ENCODE assay signal across 8 cellular contexts in the genomic region with DNA sequence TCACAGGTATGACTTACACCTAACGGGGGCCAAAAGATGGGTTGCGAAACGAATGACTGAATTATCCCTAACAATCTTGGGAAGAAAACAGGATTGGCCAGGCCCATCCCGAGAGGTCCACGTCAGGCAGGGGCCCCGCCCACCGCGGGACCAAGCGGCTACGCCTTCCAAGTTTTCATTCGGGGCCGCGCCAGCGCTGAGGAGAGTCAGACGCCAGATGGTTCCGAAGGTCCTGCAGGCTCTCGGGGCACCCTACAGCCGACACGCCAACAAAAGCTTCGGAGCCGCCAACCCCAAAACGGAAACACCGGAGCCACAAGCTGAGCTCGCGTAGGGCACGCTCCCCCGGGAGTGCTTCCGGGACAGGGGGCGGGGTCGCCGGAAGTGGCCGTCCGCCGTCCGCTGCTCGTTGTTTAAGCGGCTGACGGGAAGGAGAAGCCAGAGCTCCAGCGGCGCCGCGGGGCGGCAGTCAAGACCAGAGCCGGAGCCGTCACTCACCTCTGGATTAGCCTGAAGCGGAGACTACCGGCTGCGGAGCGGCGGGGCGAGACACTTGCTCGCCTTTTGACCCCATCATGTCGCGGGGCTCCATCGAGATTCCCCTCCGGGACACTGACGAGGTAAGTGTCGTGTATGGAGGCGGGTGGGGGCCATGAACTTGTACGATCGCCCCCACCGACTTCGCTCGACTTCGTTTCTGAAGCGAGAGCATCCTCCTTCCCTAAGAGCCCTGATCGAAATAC. TPM values are rescaled to one million over a fixed set of nuclear protein-coding genes. Genes with fewer than 3 reads are reported as not detected.
DNase-seq lines count a peak whose midpoint lies in the region; ATAC-seq and TF ChIP-seq lines count a peak whose summit lies in the region.

A gene (plus strand): TSS at position 409 of the 743 bp plus-strand sequence. CDS start 167 bp downstream, at position 576.

- peak within 1 kb of the TSS; percentile 74 to 95 (median 83) for H3K4me3 ChIP-seq in BLaER1 treated with 17β-estradiol and CSF1 and Interleukin-3, amounts not matched to agents 10 nM and 100 nM
- H3K4me3 ChIP-seq in colonic mucosa, result peak within 1 kb of the TSS; percentile 64

- peak; percentile 85 for ATAC-seq in HG03460 (IDR thresholded peaks at IDR 0.05; ENCODE audit: unreplicated experiment)

- no peaks in the 10 kb centered on the region for H3K27me3 ChIP-seq in BLaER1 treated with 17β-estradiol and CSF1 and Interleukin-3, amounts not matched to agents 10 nM and 100 nM
- H3K27me3 ChIP-seq in colonic mucosa, result no peaks in the 10 kb centered on the region
- no peaks in the 10 kb centered on the region for H3K27me3 ChIP-seq in layer of hippocampus (ENCODE audit: control insufficient read depth, insufficient read depth, low read length)

- H3K4me2 ChIP-seq in BLaER1 treated with 17β-estradiol and CSF1 and Interleukin-3, amounts not matched to agents 10 nM and 100 nM, result peak within 1 kb of the TSS; percentile 74 to 94 (median 87)

- H3K9ac ChIP-seq in BLaER1 treated with 17β-estradiol and CSF1 and Interleukin-3, amounts not matched to agents 10 nM and 100 nM, result peak within 1 kb of the TSS; percentile 80 to 91 (median 86)
- peak within 1 kb of the TSS; percentile 84 to 85 for H3K9ac ChIP-seq in colonic mucosa (ENCODE audit: low read depth in 2 of 2, low read length in 2 of 2)

- H4K20me1 ChIP-seq in BLaER1 treated with 17β-estradiol and CSF1 and Interleukin-3, amounts not matched to agents 10 nM and 100 nM, result peaks cover 0 to 13% (median 6%) of the 10 kb centered on the region in 11 experiments; a peak in 7 of 22 replicates

- peaks cover 21 to 35% (median 32%) of the 10 kb centered on the region in 11 experiments for H3K36me3 ChIP-seq in BLaER1 treated with 17β-estradiol and CSF1 and Interleukin-3, amounts not matched to agents 10 nM and 100 nM
- no peaks in the 10 kb centered on the region for H3K36me3 ChIP-seq in colonic mucosa

- H3K27ac ChIP-seq in BLaER1 treated with 17β-estradiol and CSF1 and Interleukin-3, amounts not matched to agents 10 nM and 100 nM, result peak within 1 kb of the TSS; percentile 78 to 91 (median 86)
- H3K27ac ChIP-seq in colonic mucosa, result peak within 1 kb of the TSS; percentile 91
- peak within 1 kb of the TSS; percentile 98 for H3K27ac ChIP-seq in layer of hippocampus (ENCODE audit: low read depth, low read length)

- intact Hi-C loops in colonic mucosa (cut with DNase I), result no loop called here

- no peak for TF ChIP-seq CTCF in colonic mucosa (IDR thresholded peaks at IDR 0.05)

- no peaks in the 10 kb centered on the region for H3K9me3 ChIP-seq in BLaER1 treated with 17β-estradiol and CSF1 and Interleukin-3, amounts not matched to agents 10 nM and 100 nM (replicated peaks in 1 of 11)
- H3K9me3 ChIP-seq in colonic mucosa, result no peaks in the 10 kb centered on the region

- peaks cover 19 to 52% (median 41%) of the 10 kb centered on the region in 10 experiments for H3K4me1 ChIP-seq in BLaER1 treated with 17β-estradiol and CSF1 and Interleukin-3, amounts not matched to agents 10 nM and 100 nM
- no peaks in the 10 kb centered on the region for H3K4me1 ChIP-seq in colonic mucosa

- peak; percentile 61 for DNase-seq in GM19240 (ENCODE audit: insufficient read length, low spot score)
- peak; percentile 95 to 100 for DNase-seq in NCI-H526 (lab: John Stamatoyannopoulos, UW)
- DNase-seq in activated CD4-positive, alpha-beta T cell treated with anti-CD3 and anti-CD28 coated beads for 48 hours, result peak; percentile 96
- peak; percentile 96 for DNase-seq in colonic mucosa
- DNase-seq in stimulated activated CD4-positive, alpha-beta T cell treated with anti-CD3 and anti-CD28 coated beads, Interleukin-1b, Interleukin-23, amount 100 ng/mL, for 48 hours, result peak; percentile 95

RNA-seq across cellular contexts. Expression of the gene that starts here (rescaled TPM):
- 10 to 100 TPM; 33.9 to 37.4 TPM for total RNA-seq in colonic mucosa

Comparison
In these comparisons a context has a peak if more than half of its experiments do, and no peak if none do; other contexts are left out.
1. Peak in every context shown above with its lines: DNase-seq, ATAC-seq, H3K4me3 ChIP-seq and H3K27ac ChIP-seq.